In the genomic region with DNA sequence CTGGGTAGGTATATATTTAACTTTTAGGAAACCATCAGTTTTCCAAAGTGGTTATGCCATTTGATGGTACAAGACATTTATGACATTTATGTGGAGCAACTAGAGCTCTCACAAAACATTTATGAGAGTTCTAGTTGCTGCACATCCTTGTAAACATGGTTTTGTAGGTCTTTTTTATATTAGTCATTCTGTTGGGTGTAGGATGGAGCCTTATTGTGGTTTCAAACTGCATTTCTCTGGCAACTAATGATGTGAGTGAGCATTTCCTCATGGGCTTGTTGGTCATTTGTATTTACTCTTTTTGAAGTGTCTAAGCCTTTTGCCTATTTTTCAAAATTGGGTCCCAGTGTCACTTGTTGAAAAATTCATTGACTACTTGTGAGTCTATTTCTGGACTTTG, we compare ENCODE assay signal across 28 cellular contexts. TPM values are rescaled to one million over a fixed set of nuclear protein-coding genes. Genes with fewer than 3 reads are reported as not detected.
DNase-seq lines count a peak whose midpoint lies in the region; ATAC-seq, FAIRE-seq and TF ChIP-seq lines count a peak whose summit lies in the region.
"Had no signal": no experiment of that assay in that cellular context is flagged by ENCODE, and none has a peak within 500 bp of the region (broad histone marks: within the 10 kb centered on the region; RNA-seq: fewer than 3 reads in every experiment).

No MANE protein-coding gene starts in this region.

- no peaks in the 10 kb centered on the region for H3K9me3 ChIP-seq in astrocyte (ENCODE audit: insufficient read depth, low read depth, low read length)
- H3K9me3 ChIP-seq: body of pancreas, gastroesophageal sphincter, Peyer's patch, SJSA1, stomach, tibial artery had no signal

- H3K4me1 Mint-ChIP-seq in astrocyte (ENCODE audit: low read depth, unreplicated experiment): peaks cover 24% of the 10 kb centered on the region
- H3K4me1 Mint-ChIP-seq: nephron had no signal

- no peak for TF ChIP-seq CTCF in astrocyte (IDR thresholded peaks at IDR 0.05; ENCODE audit: insufficient read depth, low read depth, low read length)

- no peaks in the 10 kb centered on the region for H3K36me3 ChIP-seq in astrocyte (ENCODE audit: insufficient read depth, low read length)
- H3K36me3 ChIP-seq: gastroesophageal sphincter, Peyer's patch, SJSA1, stomach, tibial artery had no signal

- H3K4me2 ChIP-seq in astrocyte (ENCODE audit: low read length): no peak overlapping the region

- no peaks in the 10 kb centered on the region for H3K4me1 ChIP-seq in astrocyte (ENCODE audit: insufficient read depth, low read length)
- H3K4me1 ChIP-seq: body of pancreas, gastroesophageal sphincter, parathyroid adenoma, Peyer's patch, stomach, tibial artery had no signal

- no peak for ATAC-seq in HG02623 (IDR thresholded peaks at IDR 0.05; ENCODE audit: unreplicated experiment)
- ATAC-seq: body of pancreas, gastroesophageal sphincter, left ventricle myocardium superior, sciatic nerve had no signal

- FAIRE-seq in astrocyte (lab: Jason Lieb, UNC) (no peak), frontal cortex (lab: Jason Lieb, UNC) (no peak)

- no peak overlapping the region for H3K27ac Mint-ChIP-seq in astrocyte (ENCODE audit: unreplicated experiment)
- H3K27ac Mint-ChIP-seq: activated naive CD8-positive, alpha-beta T cell; CD4-positive, alpha-beta T cell; nephron had no signal

- DNase-seq in EH (ENCODE audit: low read depth): peak; percentile 43
- DNase-seq in LHCN-M2 (ENCODE audit: low read depth): peak; percentile 76
- DNase-seq in astrocyte (ENCODE audit: low read depth): peak; percentile 54
- DNase-seq in kidney tubule cell (ENCODE audit: low spot score): peak; percentile 26
- no peak for DNase-seq in activated CD8-positive, alpha-beta memory T cell treated with anti-CD3 and anti-CD28 coated beads, Interleukin-2, amount 50 U/mL, for 48 hours
- DNase-seq in frontal cortex (ENCODE audit: low spot score in 2 of 2): no peak
- no peak for DNase-seq in NCI-H1092 (lab: John Stamatoyannopoulos, UW)
- DNase-seq: activated CD4-positive, alpha-beta T cell treated with anti-CD3 and anti-CD28 coated beads for 1 hour; body of pancreas; CD4-positive, alpha-beta T cell; effector CD4-positive, alpha-beta T cell; hippocampal formation; left ventricle myocardium superior; NCI-H1694; NCI-H2171 treated with DMSO at 0.1 percent for 48 hours; NCI-H526; Peyer's patch; stimulated activated CD4-positive, alpha-beta T cell treated with anti-CD3 and anti-CD28 coated beads, Interleukin-15, amount 100 ng/mL, for 24 hours; stomach; tibial artery had no signal

- H3K4me3 Mint-ChIP-seq in astrocyte (ENCODE audit: unreplicated experiment): no peak overlapping the region
- H3K4me3 Mint-ChIP-seq: activated naive CD8-positive, alpha-beta T cell; CD4-positive, alpha-beta T cell; nephron had no signal

- H3K79me2 ChIP-seq in astrocyte (ENCODE audit: insufficient read depth, low read length): no peaks in the 10 kb centered on the region
- H3K79me2 ChIP-seq: parathyroid adenoma had no signal

- H3K27me3 Mint-ChIP-seq in astrocyte (ENCODE audit: low read depth, unreplicated experiment): no peaks in the 10 kb centered on the region
- H3K27me3 Mint-ChIP-seq: activated naive CD8-positive, alpha-beta T cell; CD4-positive, alpha-beta T cell had no signal

- no peaks in the 10 kb centered on the region for H3K9me3 Mint-ChIP-seq in astrocyte (ENCODE audit: unreplicated experiment)
- H3K9me3 Mint-ChIP-seq: CD4-positive, alpha-beta T cell had no signal

- H3K4me3 ChIP-seq in astrocyte (ENCODE audit: insufficient read depth, low read depth, low read length): no peak overlapping the region
- H3K4me3 ChIP-seq: body of pancreas, gastroesophageal sphincter, Peyer's patch, SJSA1, stomach, tibial artery had no signal

- no peak overlapping the region for H3K9ac ChIP-seq in astrocyte (ENCODE audit: low read length)
- H3K9ac ChIP-seq: parathyroid adenoma had no signal

- no peaks in the 10 kb centered on the region for H3K27me3 ChIP-seq in astrocyte (ENCODE audit: insufficient read depth, low read length)
- H3K27me3 ChIP-seq: body of pancreas, gastroesophageal sphincter, Peyer's patch, SJSA1, stomach, tibial artery had no signal

- no peak overlapping the region for H2AFZ ChIP-seq in astrocyte (ENCODE audit: low read depth, low read length)
- H2AFZ ChIP-seq: parathyroid adenoma had no signal

- H3K36me3 Mint-ChIP-seq in astrocyte (ENCODE audit: low read depth, unreplicated experiment): no peaks in the 10 kb centered on the region
- H3K36me3 Mint-ChIP-seq: activated naive CD8-positive, alpha-beta T cell had no signal

- no peaks in the 10 kb centered on the region for H4K20me1 ChIP-seq in astrocyte (ENCODE audit: insufficient read depth, low read length)

- no peak overlapping the region for H3K27ac ChIP-seq in astrocyte (ENCODE audit: low read depth, low read length)
- H3K27ac ChIP-seq: body of pancreas, gastroesophageal sphincter, parathyroid adenoma, Peyer's patch, SJSA1, stomach, tibial artery had no signal

RNA-seq across cellular contexts. Expression of gene MGLL, which starts 45.7 kb away (rescaled TPM):
- total RNA-seq in LHCN-M2 (2014; rRNA removed) (197 and 206 TPM in 2 replicates), astrocyte (24.5 and 27.3 TPM in 2 replicates), frontal cortex (31.4 TPM)
- 221 TPM for polyA plus RNA-seq in LHCN-M2 (2012)

RNA-seq across cellular contexts. Expression of gene KBTBD12, which starts 47.0 kb away (rescaled TPM):
- total RNA-seq in LHCN-M2 (2014; rRNA removed): not detected in 2 replicates
- not detected for polyA plus RNA-seq in LHCN-M2 (2012)
- not detected in 2 replicates for total RNA-seq in astrocyte
- 0.82 TPM for total RNA-seq in frontal cortex
- total RNA-seq: activated CD8-positive, alpha-beta memory T cell treated with anti-CD3 and anti-CD28 coated beads for 36 hours; CD4-positive, alpha-beta T cell; SJSA1 had no signal

Comparison
In these comparisons a context has a peak if more than half of its experiments do, and no peak if none do; other contexts are left out.
1. DNase-seq: peak in EH (single experiment), LHCN-M2 (single experiment), astrocyte (single experiment) and kidney tubule cell (single experiment); none in activated CD8-positive, alpha-beta memory T cell treated with anti-CD3 and anti-CD28 coated beads, Interleukin-2, amount 50 U/mL, for 48 hours (single experiment), frontal cortex (0 of 2) and NCI-H1092 (single experiment).